13 cellular contexts compared by ENCODE assay signal in the genomic region with DNA sequence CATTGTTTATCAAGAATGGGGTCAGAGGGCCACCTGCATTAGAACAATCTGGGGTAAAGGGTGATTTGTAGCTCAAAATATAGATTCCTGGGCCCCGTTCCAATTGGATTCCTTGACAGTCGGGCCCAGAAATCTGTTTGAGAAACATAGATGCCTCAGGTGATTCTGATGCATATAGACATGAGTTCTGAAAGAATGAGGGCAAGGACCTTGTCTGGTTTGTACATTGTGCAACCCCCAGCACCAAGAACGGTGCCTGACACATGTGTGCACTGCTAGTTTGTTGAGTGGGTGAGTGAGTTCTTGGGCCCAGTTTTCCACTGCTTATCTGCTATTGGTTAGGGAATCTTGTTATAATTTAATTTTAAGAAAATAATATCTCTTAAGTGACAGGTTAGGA. TPM values are rescaled to one million over a fixed set of nuclear protein-coding genes. Genes with fewer than 3 reads are reported as not detected.
DNase-seq lines count a peak whose midpoint lies in the region; ATAC-seq lines count a peak whose summit lies in the region.
"Had no signal": no experiment of that assay in that cellular context is flagged by ENCODE, and none has a peak within 500 bp of the region (broad histone marks: within the 10 kb centered on the region; RNA-seq: fewer than 3 reads in every experiment).

No MANE protein-coding gene starts in this region.

- H3K27ac ChIP-seq in trophoblast cell (ENCODE audit: low read depth, low read length) = no peak overlapping the region
- H3K27ac ChIP-seq: A549, HL-60 had no signal

- H3K14ac ChIP-seq in trophoblast cell (ENCODE audit: low read length) = no peak overlapping the region

- no peaks in the 10 kb centered on the region for H3K4me1 ChIP-seq in trophoblast cell (ENCODE audit: control insufficient read depth in 1 of 2, insufficient read depth in 2 of 2, low read length in 2 of 2)
- H3K4me1 ChIP-seq: A549, Caco-2 had no signal

- peak; percentile 7 for DNase-seq in NCI-H226
- DNase-seq in amniotic epithelial cell (ENCODE audit: low read depth) = peak; percentile 63
- peak; percentile 70 to 90 for DNase-seq in trophoblast cell
- DNase-seq in Ammon's horn (ENCODE audit: low spot score) = no peak
- DNase-seq in LoVo (ENCODE audit: low spot score) = no peak
- no peak for DNase-seq in NK-92 treated with Interleukin-12 subunit alpha and Interleukin-12 subunit beta, amount 100 ng/mL, for 24 hours (lab: John Stamatoyannopoulos, UW)
- DNase-seq: Caco-2; CD8-positive, alpha-beta memory T cell; HCEC 1CT; HFFc6 had no signal

- no peak overlapping the region for H3K9ac ChIP-seq in trophoblast cell (ENCODE audit: low read length)

- H2AFZ ChIP-seq in trophoblast cell (ENCODE audit: insufficient read depth, low read length, poor library complexity) = no peak overlapping the region

- no peak overlapping the region for H3K18ac ChIP-seq in trophoblast cell (ENCODE audit: low read length)

- no peak overlapping the region for H2BK12ac ChIP-seq in trophoblast cell (ENCODE audit: low read length)

- no peaks in the 10 kb centered on the region for H3K36me3 ChIP-seq in trophoblast cell (ENCODE audit: control insufficient read depth in 1 of 2, insufficient read depth in 2 of 2, low read length in 2 of 2)

- H2BK5ac ChIP-seq in trophoblast cell (ENCODE audit: low read depth, low read length, poor library complexity) = no peak overlapping the region

- H3K4me3 ChIP-seq in trophoblast cell (ENCODE audit: low read depth, low read length) = no peak overlapping the region
- H3K4me3 ChIP-seq: A549 had no signal

- no peak overlapping the region for H4K91ac ChIP-seq in trophoblast cell (ENCODE audit: low read depth, low read length)

- H3K9me3 ChIP-seq in trophoblast cell (ENCODE audit: insufficient read depth, low read depth, low read length) = no peaks in the 10 kb centered on the region
- H3K9me3 ChIP-seq: A549, Caco-2 had no signal

- no peaks in the 10 kb centered on the region for H3K27me3 ChIP-seq in trophoblast cell (ENCODE audit: insufficient read depth, low read length)

- no peaks in the 10 kb centered on the region for H3K79me2 ChIP-seq in trophoblast cell (ENCODE audit: control insufficient read depth, insufficient read depth, low read length, poor library complexity)

- ATAC-seq in esophagus mucosa = peak; percentile 67
- ATAC-seq: A549 had no signal

- no peak overlapping the region for H3K23ac ChIP-seq in trophoblast cell (ENCODE audit: low read length)

- H3K4ac ChIP-seq in trophoblast cell (ENCODE audit: low read depth, low read length) = no peak overlapping the region

- H2AK5ac ChIP-seq in trophoblast cell (ENCODE audit: low read length) = no peak overlapping the region

- WGBS in trophoblast cell (ENCODE audit: extremely low coverage, insufficient coverage, insufficient read length) = no CpG with 5 or more reads among the region's 3 CpGs

- no peak overlapping the region for H3K4me2 ChIP-seq in trophoblast cell (ENCODE audit: low read length)
- H3K4me2 ChIP-seq: A549 had no signal

- H4K8ac ChIP-seq in trophoblast cell (ENCODE audit: low read depth, low read length) = no peak overlapping the region

- H2BK120ac ChIP-seq in trophoblast cell (ENCODE audit: insufficient read depth, low read length, poor library complexity) = no peak overlapping the region

- H3K79me1 ChIP-seq in trophoblast cell (ENCODE audit: low read length) = no peaks in the 10 kb centered on the region

- H4K12ac ChIP-seq in trophoblast cell (ENCODE audit: low read depth, low read length) = no peak overlapping the region

RNA-seq across cellular contexts. Expression of a gene that starts 16.6 kb away (rescaled TPM):
- total RNA-seq in esophagus mucosa = 18.3 TPM
- polyA plus RNA-seq in trophoblast cell (2013) = 2.9 and 3.0 TPM in 2 replicates

Comparison
In these comparisons a context has a peak if more than half of its experiments do, and no peak if none do; other contexts are left out.
1. DNase-seq: peak in NCI-H226 (single experiment), amniotic epithelial cell (single experiment) and trophoblast cell (2 of 2); none in Ammon's horn (single experiment), LoVo (single experiment) and NK-92 treated with Interleukin-12 subunit alpha and Interleukin-12 subunit beta, amount 100 ng/mL, for 24 hours (single experiment).